1 cellular context compared by ENCODE assay signal in genomic region chr10:30028006-30028441, GRCh38.
TF ChIP-seq lines count a peak whose summit lies in the region.

No MANE protein-coding gene starts in this region.

TF ChIP-seq in WTC11, 78 proteins besides CTCF, POLR2A, EP300 and RAD21 (continued from another document):
- TF ChIP-seq ZNF281 (CRISPR knock-in tag; IDR thresholded peaks at IDR 0.05) (no peak), NFYB (CRISPR knock-in tag; conservative IDR thresholded peaks at IDR 0.05; ENCODE audit: low read depth) (no peak), NFE2L1 (CRISPR knock-in tag; IDR thresholded peaks at IDR 0.05) (no peak), MLX (CRISPR knock-in tag; IDR thresholded peaks at IDR 0.05) (no peak)
